9 cellular contexts compared by ENCODE assay signal in genomic region chr6:111406200-111406711, GRCh38.
A peak's percentile ranks its signal among the peaks of the same experiment; 100 is the strongest.
DNase-seq lines count a peak whose midpoint lies in the region; ATAC-seq and TF ChIP-seq lines count a peak whose summit lies in the region.
"Had no signal": no experiment of that assay in that cellular context is flagged by ENCODE, and none has a peak within 500 bp of the region (broad histone marks: within the 10 kb centered on the region; RNA-seq: fewer than 3 reads in every experiment).

No MANE protein-coding gene starts in this region.

- peaks cover 29% of the 10 kb centered on the region for H3K36me3 Mint-ChIP-seq in activated T-helper 1 cell treated with anti-CD3 and anti-CD28 coated beads, Interleukin-12 subunit alpha, Interleukin-12 subunit beta, Interleukin-2, Interleukin-4 antibody, amounts not matched to agents 30 ng/mL and 10 ng/mL and 1 ng/mL, durations not matched to agents 14 hours and 24 hours and 36 hours (ENCODE audit: low read depth)
- peaks cover 12% of the 10 kb centered on the region for H3K36me3 Mint-ChIP-seq in endothelial cell (ENCODE audit: low read depth, unreplicated experiment)

- no peak overlapping the region for H3K27ac ChIP-seq in left ventricle myocardium inferior (replicated peaks)

- peaks cover 30% of the 10 kb centered on the region for H3K4me1 Mint-ChIP-seq in activated T-helper 1 cell treated with anti-CD3 and anti-CD28 coated beads, Interleukin-12 subunit alpha, Interleukin-12 subunit beta, Interleukin-2, Interleukin-4 antibody, amounts not matched to agents 30 ng/mL and 10 ng/mL and 1 ng/mL, durations not matched to agents 14 hours and 24 hours and 36 hours (ENCODE audit: low read depth)
- peaks cover 4% of the 10 kb centered on the region for H3K4me1 Mint-ChIP-seq in endothelial cell (ENCODE audit: unreplicated experiment)

- H3K27me3 ChIP-seq in left ventricle myocardium inferior (ENCODE audit: low read depth), result no peaks in the 10 kb centered on the region

- H3K9me3 ChIP-seq in left ventricle myocardium inferior (replicated peaks), result peaks cover 5% of the 10 kb centered on the region

- no peaks in the 10 kb centered on the region for H3K4me1 ChIP-seq in left ventricle myocardium inferior

- TF ChIP-seq CTCF in left ventricle myocardium inferior (IDR thresholded peaks at IDR 0.05; ENCODE audit: borderline replicate concordance), result no peak
- no peak for TF ChIP-seq CTCF in endothelial cell (IDR thresholded peaks at IDR 0.05; ENCODE audit: unreplicated experiment)

- peaks cover 62% of the 10 kb centered on the region for H3K36me3 ChIP-seq in left ventricle myocardium inferior

- intact Hi-C loops in Right ventricle myocardium inferior (cut with DNase I), result no loop called here
- intact Hi-C loops in left ventricle myocardium inferior (cut with micrococcal nuclease), result no loop called here
- intact Hi-C loops in activated T-helper 1 cell treated with anti-CD3 and anti-CD28 coated beads, Interleukin-12 subunit alpha, Interleukin-12 subunit beta, Interleukin-2, Interleukin-4 antibody, amounts not matched to agents 30 ng/mL and 10 ng/mL and 1 ng/mL, durations not matched to agents 14 hours and 24 hours and 36 hours (cut with micrococcal nuclease), result loop anchor here (1.0 to 2.0 kb wide), 2 partner anchors 12 to 77 kb away; partner anchors contain the start of gene REV3L

- H3K4me3 Mint-ChIP-seq in activated T-helper 1 cell treated with anti-CD3 and anti-CD28 coated beads, Interleukin-12 subunit alpha, Interleukin-12 subunit beta, Interleukin-2, Interleukin-4 antibody, amounts not matched to agents 30 ng/mL and 10 ng/mL and 1 ng/mL, durations not matched to agents 14 hours and 24 hours and 36 hours, result no peak overlapping the region
- H3K4me3 Mint-ChIP-seq in endothelial cell (ENCODE audit: unreplicated experiment), result no peak overlapping the region

- no peaks in the 10 kb centered on the region for H3K27me3 Mint-ChIP-seq in activated T-helper 1 cell treated with anti-CD3 and anti-CD28 coated beads, Interleukin-12 subunit alpha, Interleukin-12 subunit beta, Interleukin-2, Interleukin-4 antibody, amounts not matched to agents 30 ng/mL and 10 ng/mL and 1 ng/mL, durations not matched to agents 14 hours and 24 hours and 36 hours (ENCODE audit: insufficient read depth)
- H3K27me3 Mint-ChIP-seq in endothelial cell (ENCODE audit: unreplicated experiment), result no peaks in the 10 kb centered on the region

- no peak for DNase-seq in Right ventricle myocardium inferior (ENCODE audit: missing footprints)
- no peak for DNase-seq in left ventricle myocardium inferior
- no peak for DNase-seq in activated T-helper 1 cell treated with anti-CD3 and anti-CD28 coated beads, Interleukin-12 subunit alpha, Interleukin-12 subunit beta, Interleukin-2, Interleukin-4 antibody, amounts not matched to agents 30 ng/mL and 10 ng/mL and 1 ng/mL, durations not matched to agents 14 hours and 24 hours and 36 hours (ENCODE audit: low spot score)
- DNase-seq in GM03348 (ENCODE audit: low spot score), result no peak
- no peak for DNase-seq in NCI-H2107 treated with DMSO at 0.1 percent for 48 hours (lab: John Stamatoyannopoulos, UW; ENCODE audit: unreplicated experiment)
- DNase-seq in endothelial cell (ENCODE audit: low spot score), result no peak
- DNase-seq in epidermal melanocyte (ENCODE audit: insufficient read length, low spot score), result no peak
- DNase-seq: DND-41 had no signal

- ATAC-seq in Right ventricle myocardium inferior, result peak; percentile 63
- ATAC-seq in HG03108 (IDR thresholded peaks at IDR 0.05; ENCODE audit: unreplicated experiment), result peak; percentile 99

- H3K4me3 ChIP-seq in left ventricle myocardium inferior, result no peak overlapping the region

- no peaks in the 10 kb centered on the region for H3K9me3 Mint-ChIP-seq in activated T-helper 1 cell treated with anti-CD3 and anti-CD28 coated beads, Interleukin-12 subunit alpha, Interleukin-12 subunit beta, Interleukin-2, Interleukin-4 antibody, amounts not matched to agents 30 ng/mL and 10 ng/mL and 1 ng/mL, durations not matched to agents 14 hours and 24 hours and 36 hours
- no peaks in the 10 kb centered on the region for H3K9me3 Mint-ChIP-seq in endothelial cell (ENCODE audit: unreplicated experiment)

- peak overlapping the region; percentile 45 for H3K27ac Mint-ChIP-seq in activated T-helper 1 cell treated with anti-CD3 and anti-CD28 coated beads, Interleukin-12 subunit alpha, Interleukin-12 subunit beta, Interleukin-2, Interleukin-4 antibody, amounts not matched to agents 30 ng/mL and 10 ng/mL and 1 ng/mL, durations not matched to agents 14 hours and 24 hours and 36 hours
- no peak overlapping the region for H3K27ac Mint-ChIP-seq in endothelial cell (ENCODE audit: unreplicated experiment)
